ENCODE assay signal across 9 cellular contexts in the genomic region with DNA sequence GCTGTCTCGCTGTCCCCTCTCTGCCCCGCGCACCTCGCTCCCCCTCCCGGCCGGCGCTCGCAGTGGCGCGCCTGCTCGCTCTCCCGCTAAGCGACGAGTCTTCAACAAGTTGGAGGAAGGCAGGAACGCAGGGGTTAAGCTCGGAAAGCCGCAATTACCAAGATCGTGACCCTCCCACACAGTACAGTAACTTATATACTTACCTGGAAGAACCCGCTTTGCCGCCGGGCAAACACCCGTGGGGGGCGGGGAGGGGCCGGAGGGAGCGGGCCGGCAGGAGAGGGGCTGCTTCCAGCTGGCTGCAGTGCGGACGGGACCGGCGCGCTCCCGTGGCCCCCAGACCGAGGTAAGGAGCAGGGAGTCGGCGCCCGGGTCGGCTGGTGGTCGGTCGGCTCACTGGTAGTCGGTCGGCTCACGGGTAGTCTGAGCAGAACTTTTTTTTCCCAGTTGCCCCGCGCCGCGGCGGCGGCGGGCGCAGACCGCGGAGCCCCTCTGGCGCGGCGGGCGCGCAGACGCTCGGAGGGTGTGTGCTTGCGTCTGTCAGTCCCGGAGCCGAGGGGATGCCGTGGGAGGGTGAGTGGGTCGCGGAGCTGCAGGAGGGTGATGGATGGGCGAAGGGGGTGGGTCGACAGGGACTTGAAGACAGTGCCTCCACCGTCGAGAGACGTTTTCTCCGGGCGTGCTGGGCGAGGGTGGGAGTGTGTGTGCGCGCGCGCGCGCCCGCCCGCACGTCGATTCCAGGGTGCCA.
DNase-seq lines count a peak whose midpoint lies in the region; ATAC-seq and TF ChIP-seq lines count a peak whose summit lies in the region.
"Had no signal": no experiment of that assay in that cellular context is flagged by ENCODE, and none has a peak within 500 bp of the region (broad histone marks: within the 10 kb centered on the region; RNA-seq: fewer than 3 reads in every experiment).

No MANE protein-coding gene starts in this region.

- DNase-seq in MV-4-11 (lab: John Stamatoyannopoulos, UW) (peak; percentile 11), Right ventricle myocardium superior (no peak), retina (peak; percentile 79), RKO (ENCODE audit: low spot score) (no peak), NCI-H128 (lab: John Stamatoyannopoulos, UW; ENCODE audit: unreplicated experiment) (no peak)
- peak; percentile 64 for DNase-seq in activated T-cell treated with anti-CD3 and anti-CD28 coated beads, Interleukin-2, amount 50 U/mL, for 24 hours

- TF ChIP-seq CTCF in 22Rv1 (IDR thresholded peaks at IDR 0.05): peak; percentile 58
- TF ChIP-seq CTCF in GM12873 (IDR thresholded peaks at IDR 0.05; ENCODE audit: insufficient read depth, low read depth, low read length, missing control alignments): peak; percentile 48

- no peaks in the 10 kb centered on the region for H3K9me3 Mint-ChIP-seq in activated T-cell treated with anti-CD3 and anti-CD28 coated beads, Interleukin-2, amount 50 U/mL, for 24 hours

- peaks cover 97% of the 10 kb centered on the region for H3K27me3 Mint-ChIP-seq in activated T-cell treated with anti-CD3 and anti-CD28 coated beads, Interleukin-2, amount 50 U/mL, for 24 hours

- peak; percentile 13 for ATAC-seq in Right ventricle myocardium superior (ENCODE audit: poor library complexity)
- ATAC-seq: HCT116 had no signal

- H3K27ac ChIP-seq in 22Rv1: no peak overlapping the region

- peaks cover 55% of the 10 kb centered on the region for H3K4me1 Mint-ChIP-seq in activated T-cell treated with anti-CD3 and anti-CD28 coated beads, Interleukin-2, amount 50 U/mL, for 24 hours (ENCODE audit: low read depth)

- peak overlapping the region; percentile 70 for H3K4me3 Mint-ChIP-seq in activated T-cell treated with anti-CD3 and anti-CD28 coated beads, Interleukin-2, amount 50 U/mL, for 24 hours

- intact Hi-C loops in Right ventricle myocardium superior (cut with DNase I): loop anchor here (10.0 kb wide), 1 partner anchor 125 kb away; no protein-coding TSS in a partner anchor

- no peak overlapping the region for H3K27ac Mint-ChIP-seq in activated T-cell treated with anti-CD3 and anti-CD28 coated beads, Interleukin-2, amount 50 U/mL, for 24 hours

- no peaks in the 10 kb centered on the region for H3K36me3 Mint-ChIP-seq in activated T-cell treated with anti-CD3 and anti-CD28 coated beads, Interleukin-2, amount 50 U/mL, for 24 hours (ENCODE audit: low read depth)

Comparison
In these comparisons a context has a peak if more than half of its experiments do, and no peak if none do; other contexts are left out.
1. DNase-seq: peak in MV-4-11 (single experiment), activated T-cell treated with anti-CD3 and anti-CD28 coated beads, Interleukin-2, amount 50 U/mL, for 24 hours (single experiment) and retina (single experiment); none in Right ventricle myocardium superior (single experiment), RKO (single experiment) and NCI-H128 (single experiment).